In the genomic region with DNA sequence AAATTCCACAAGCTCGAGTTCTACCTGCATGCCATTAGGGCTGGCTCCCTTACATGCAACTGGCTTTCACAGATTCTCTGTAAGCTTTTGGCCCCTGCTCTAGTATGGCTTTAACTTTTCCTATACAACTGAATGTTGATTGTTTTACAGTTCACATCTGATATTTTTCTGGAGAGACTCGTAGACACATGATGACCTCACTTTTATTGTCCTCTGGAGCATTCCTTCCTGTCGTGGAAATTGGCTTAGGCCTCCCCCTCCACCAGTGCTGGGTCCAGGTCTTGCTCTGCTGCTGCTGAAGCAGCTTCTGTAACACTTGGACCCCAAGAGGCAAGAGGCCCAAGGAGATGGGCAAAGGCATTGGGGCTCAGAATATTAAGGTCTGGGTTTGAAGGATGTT, we compare ENCODE assay signal across 20 cellular contexts.
"Had no signal": no experiment of that assay in that cellular context is flagged by ENCODE, and none has a peak within 500 bp of the region (broad histone marks: within the 10 kb centered on the region; RNA-seq: fewer than 3 reads in every experiment).

No MANE protein-coding gene starts in this region.

- DNase-seq: activated CD4-positive, alpha-beta T cell treated with anti-CD3 and anti-CD28 coated beads, Interleukin-2, amount 10 ng/mL, durations not matched to agents 7 days and 5 days; activated CD4-positive, CD25-positive, alpha-beta regulatory T cell treated with anti-CD3 and anti-CD28 coated beads, Interleukin-2, amount 50 U/mL, for 72 hours; activated CD8-positive, alpha-beta T cell treated with anti-CD3 and anti-CD28 coated beads, Interleukin-2, amount 10 ng/mL, durations not matched to agents 7 days and 5 days; activated T-cell treated with anti-CD3 and anti-CD28 coated beads, Interleukin-2, amount 50 U/mL, for 1 hour; aorta; effector CD4-positive, alpha-beta T cell; erythroblast; left ventricle myocardium superior; naive thymus-derived CD8-positive, alpha-beta T cell; retina; spleen; stimulated activated CD4-positive, alpha-beta T cell treated with anti-CD3 and anti-CD28 coated beads, Interleukin-4, amount 100 ng/mL, for 1 hour; stimulated activated naive CD4-positive, alpha-beta T cell treated with Interleukin-2 at 50 U/mL for 16 hours; T-cell; upper lobe of left lung; WERI-Rb-1 had no signal

- H3K27me3 ChIP-seq: foreskin keratinocyte, upper lobe of left lung had no signal

- FAIRE-seq: endometrium had no signal

- ATAC-seq: activated CD8-positive, alpha-beta T cell treated with anti-CD3 and anti-CD28 coated beads, Interleukin-2, amount 10 ng/mL, durations not matched to agents 7 days and 5 days; activated naive CD4-positive, alpha-beta T cell treated with anti-CD3 and anti-CD28 coated beads, Interleukin-2, amount 50 U/mL, for 72 hours; left ventricle myocardium superior; naive thymus-derived CD8-positive, alpha-beta T cell; T-cell had no signal

- H3K4me3 ChIP-seq: spleen, thoracic aorta, upper lobe of left lung had no signal

- H3K9me3 ChIP-seq: spleen, thoracic aorta, upper lobe of left lung had no signal

- H3K27ac ChIP-seq: foreskin keratinocyte, spleen, thoracic aorta, upper lobe of left lung, WERI-Rb-1 had no signal

- H3K36me3 ChIP-seq: spleen, thoracic aorta, upper lobe of left lung, WERI-Rb-1 had no signal
